ENCODE assay signal across 7 cellular contexts in the genomic region with DNA sequence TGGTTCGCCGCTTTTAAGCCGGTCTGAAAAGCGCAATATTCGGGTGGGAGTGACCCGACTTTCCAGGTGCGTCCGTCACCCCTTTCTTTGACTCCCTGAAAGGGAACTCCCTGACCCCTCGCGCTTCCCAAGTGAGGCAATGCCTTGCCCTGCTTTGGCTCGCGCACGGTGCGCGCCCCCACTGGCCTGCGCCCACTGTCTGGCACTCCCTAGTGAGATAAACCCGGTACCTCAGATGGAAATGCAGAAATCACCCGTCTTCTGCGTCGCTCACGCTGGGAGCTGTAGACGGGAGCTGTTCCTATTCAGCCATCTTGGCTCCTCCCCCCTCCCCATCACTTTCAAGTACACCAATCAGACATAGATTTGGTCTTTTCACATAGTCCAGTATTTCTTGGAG.
DNase-seq lines count a peak whose midpoint lies in the region; ATAC-seq and TF ChIP-seq lines count a peak whose summit lies in the region.
"Not testable (repeated sequence)": the region's sequence is repeated elsewhere in the genome, so short reads cannot be mapped to it uniquely, and the experiment has no call there.

No MANE protein-coding gene starts in this region.

- peak overlapping the region; percentile 53 for H4K8ac ChIP-seq in trophoblast cell (ENCODE audit: low read depth, low read length)

- not testable (repeated sequence) for H3K27me3 Mint-ChIP-seq in GM23338 (ENCODE audit: insufficient read depth, low read depth, poor library complexity); WTC11 (ENCODE audit: low read depth); nephron (ENCODE audit: low read depth)

- DNase-seq in DMS53 treated with DMSO at 0.1 percent for 48 hours (lab: John Stamatoyannopoulos, UW; ENCODE audit: unreplicated experiment) (peak; percentile 17), WTC11 (ENCODE audit: low spot score) (peak; percentile 12)
- DNase-seq in GM23338 (ENCODE audit: low spot score); fibroblast of villous mesenchyme (ENCODE audit: low read depth); trophoblast cell: not testable (repeated sequence)

- H2AFZ ChIP-seq in GM23338 = peak overlapping the region; percentile 21; the same call in 1 of the 2 replicates
- H2AFZ ChIP-seq in trophoblast cell (ENCODE audit: insufficient read depth, low read length, poor library complexity) = not testable (repeated sequence)

- H3K9me3 Mint-ChIP-seq in GM23338 = peaks cover 14% of the 10 kb centered on the region
- H3K9me3 Mint-ChIP-seq in WTC11 = peaks cover 11% of the 10 kb centered on the region
- H3K9me3 Mint-ChIP-seq in nephron = not testable (repeated sequence)

- not testable (repeated sequence) for H3K9me2 ChIP-seq in GM23338 (ENCODE audit: insufficient read depth)

- H3K27ac ChIP-seq in GM23338 (ENCODE audit: low read depth); HUES6 (ENCODE audit: low read depth, low read length); trophoblast cell (ENCODE audit: low read depth, low read length): not testable (repeated sequence)

- H3K4me3 Mint-ChIP-seq in GM23338 (peak overlapping the region; percentile 2; the same call in 1 of the 3 replicates), WTC11 (peak overlapping the region; percentile 53), nephron (peak overlapping the region in 2 of 3 experiments; percentile 26 to 43)

- H3K36me3 ChIP-seq in GM23338 (ENCODE audit: insufficient read depth); HUES6 (ENCODE audit: control insufficient read depth, insufficient read depth, low read length); trophoblast cell (ENCODE audit: control insufficient read depth in 1 of 2, insufficient read depth in 2 of 2, low read length in 2 of 2): not testable (repeated sequence)

- H3K27ac Mint-ChIP-seq in GM23338 (peak overlapping the region; percentile 85; the same call in 1 of the 2 replicates), WTC11 (peak overlapping the region; percentile 77), nephron (peak overlapping the region in 1 of 3 experiments; percentile 78)

- not testable (repeated sequence) for H3K4me3 ChIP-seq in GM23338; trophoblast cell (ENCODE audit: low read depth, low read length)
- H3K4me3 ChIP-seq in HUES6 (ENCODE audit: low read depth, low read length) (peak overlapping the region; percentile 45), fibroblast of villous mesenchyme (ENCODE audit: low read depth, low read length) (peak overlapping the region; percentile 12)

- H3K9me3 ChIP-seq in HUES6 (ENCODE audit: control insufficient read depth, insufficient read depth, low read depth, low read length); trophoblast cell (ENCODE audit: insufficient read depth, low read depth, low read length): not testable (repeated sequence)

- POLR2A ChIA-PET in WTC11 (lab: Charles Lee) = not testable (repeated sequence)

- peaks cover 18% of the 10 kb centered on the region for H3K4me1 Mint-ChIP-seq in GM23338
- peaks cover 32% of the 10 kb centered on the region for H3K4me1 Mint-ChIP-seq in WTC11
- H3K4me1 Mint-ChIP-seq in nephron = peaks cover 14% of the 10 kb centered on the region

- H2BK5ac ChIP-seq in trophoblast cell (ENCODE audit: low read depth, low read length, poor library complexity) = peak overlapping the region; percentile 33

- not testable (repeated sequence) for ATAC-seq in GM23338, WTC11

- not testable (repeated sequence) for H3K79me2 ChIP-seq in GM23338 (replicated peaks; ENCODE audit: insufficient read depth); trophoblast cell (ENCODE audit: control insufficient read depth, insufficient read depth, low read length, poor library complexity)

- H3K23ac ChIP-seq in trophoblast cell (ENCODE audit: low read length) = not testable (repeated sequence)

- not testable (repeated sequence) for H2BK120ac ChIP-seq in trophoblast cell (ENCODE audit: insufficient read depth, low read length, poor library complexity)

- H3F3A ChIP-seq in GM23338 (replicated peaks; ENCODE audit: low read depth) = not testable (repeated sequence)

- not testable (repeated sequence) for TF ChIP-seq CTCF in GM23338 (conservative IDR thresholded peaks at IDR 0.05; ENCODE audit: low read depth in 2 of 2); WTC11 (IDR thresholded peaks at IDR 0.05); fibroblast of villous mesenchyme (IDR thresholded peaks at IDR 0.05; ENCODE audit: insufficient read depth, low read depth, low read length); nephron (IDR thresholded peaks at IDR 0.05; ENCODE audit: unreplicated experiment in 3 of 3)

- peaks cover 11% of the 10 kb centered on the region for H3K36me3 Mint-ChIP-seq in GM23338 (ENCODE audit: low read depth)
- peaks cover 19% of the 10 kb centered on the region for H3K36me3 Mint-ChIP-seq in WTC11
- H3K36me3 Mint-ChIP-seq in nephron (ENCODE audit: low read depth) = not testable (repeated sequence)

- H3K14ac ChIP-seq in trophoblast cell (ENCODE audit: low read length) = not testable (repeated sequence)

- not testable (repeated sequence) for H2AK5ac ChIP-seq in trophoblast cell (ENCODE audit: low read length)

- not testable (repeated sequence) for H4K12ac ChIP-seq in trophoblast cell (ENCODE audit: low read depth, low read length)

- H3K18ac ChIP-seq in trophoblast cell (ENCODE audit: low read length) = not testable (repeated sequence)

- H4K91ac ChIP-seq in trophoblast cell (ENCODE audit: low read depth, low read length) = peak overlapping the region; percentile 57

- peak overlapping the region; percentile 64 for H3K9ac ChIP-seq in HUES6 (ENCODE audit: low read length)
- not testable (repeated sequence) for H3K9ac ChIP-seq in trophoblast cell (ENCODE audit: low read length)

- not testable (repeated sequence) for H3K27me3 ChIP-seq in GM23338 (ENCODE audit: insufficient read depth); HUES6 (ENCODE audit: control insufficient read depth, insufficient read depth, low read length); trophoblast cell (ENCODE audit: insufficient read depth, low read length)

- not testable (repeated sequence) for H3K4ac ChIP-seq in trophoblast cell (ENCODE audit: low read depth, low read length)

- H4K20me1 ChIP-seq in GM23338 (replicated peaks; ENCODE audit: insufficient read depth) = not testable (repeated sequence)

- not testable (repeated sequence) for H3K79me1 ChIP-seq in trophoblast cell (ENCODE audit: low read length)

- not testable (repeated sequence) for H3K4me2 ChIP-seq in GM23338; trophoblast cell (ENCODE audit: low read length)

- not testable (repeated sequence) for H3K4me1 ChIP-seq in GM23338 (ENCODE audit: insufficient read depth); HUES6 (ENCODE audit: control insufficient read depth, insufficient read depth, low read length); trophoblast cell (ENCODE audit: control insufficient read depth in 1 of 2, insufficient read depth in 2 of 2, low read length in 2 of 2)

- no CpG with 5 or more reads among the region's 22 CpGs for WGBS in trophoblast cell (ENCODE audit: extremely low coverage, insufficient coverage, insufficient read length)

- CTCF ChIA-PET in WTC11 (lab: Charles Lee) = not testable (repeated sequence)

- H2BK12ac ChIP-seq in trophoblast cell (ENCODE audit: low read length) = not testable (repeated sequence)

Comparison
In these comparisons a context has a peak if more than half of its experiments do, and no peak if none do; other contexts are left out.
1. H3K4me3 Mint-ChIP-seq: peak in every context shown above with its lines; median percentile 53 in WTC11; 34 in nephron; 2 in GM23338.